ENCODE assay signal across 25 cellular contexts in genomic region chr13:58238972-58239773, GRCh38.
DNase-seq lines count a peak whose midpoint lies in the region; ATAC-seq and TF ChIP-seq lines count a peak whose summit lies in the region.
"Had no signal": no experiment of that assay in that cellular context is flagged by ENCODE, and none has a peak within 500 bp of the region (broad histone marks: within the 10 kb centered on the region; RNA-seq: fewer than 3 reads in every experiment).

No MANE protein-coding gene starts in this region.

- H4K20me1 ChIP-seq in neural progenitor cell (ENCODE audit: low read depth): no peaks in the 10 kb centered on the region

- H3K4me3 ChIP-seq in heart left ventricle (peak overlapping the region in 3 of 12 donors; percentile 4 to 28 (median 10)), neural progenitor cell (no peak overlapping the region)
- H3K4me3 ChIP-seq: K562, MG63 had no signal

- DNase-seq in NCI-H510A treated with DMSO at 0.1 percent for 48 hours (lab: John Stamatoyannopoulos, UW) (peak; percentile 2), NCI-H510A (lab: John Stamatoyannopoulos, UW) (no peak), heart left ventricle (peak in 1 of 5 donors; percentile 35), neural progenitor cell (ENCODE audit: low spot score) (no peak), NCI-H2029 treated with DMSO at 0.1 percent for 48 hours (lab: John Stamatoyannopoulos, UW) (no peak)
- DNase-seq: 8988T; AML-193; C1 segment of cervical spinal cord; DMS53; GF-D8; H7; MG63; NCI-H1417; NCI-H1694 treated with DMSO at 0.1 percent for 48 hours; NCI-H2107; NCI-H2227 treated with DMSO at 0.1 percent for 48 hours; NCI-H524; NCI-H774; NK-92 treated with Interleukin-12 subunit alpha and Interleukin-12 subunit beta, amount 100 ng/mL, for 24 hours had no signal

- no peak overlapping the region for H3K27ac Mint-ChIP-seq in neural progenitor cell

- intact Hi-C loops in heart left ventricle (cut with DNase I): no loop called here

- H3K36me3 ChIP-seq in heart left ventricle (no peaks in the 10 kb centered on the region), neural progenitor cell (no peaks in the 10 kb centered on the region)
- H3K36me3 ChIP-seq: MG63 had no signal

- WGBS in heart left ventricle, 4 donors: 73 to 86% (median 75%) methylated on average over 8 to 10 of the region's 10 CpGs

- H3K27me3 ChIP-seq in heart left ventricle: no peaks in the 10 kb centered on the region
- no peaks in the 10 kb centered on the region for H3K27me3 ChIP-seq in neural progenitor cell
- H3K27me3 ChIP-seq: MG63 had no signal

- H3K36me3 Mint-ChIP-seq in neural progenitor cell: peaks cover 1% of the 10 kb centered on the region

- H3K9me3 ChIP-seq in heart left ventricle (peaks cover 0 to 7% (median 0%) of the 10 kb centered on the region in 12 donors), neural progenitor cell (ENCODE audit: low read depth) (no peaks in the 10 kb centered on the region)
- H3K9me3 ChIP-seq: MG63 had no signal

- ATAC-seq in heart left ventricle (peak; percentile 26 to 75 (median 58)), GM21360 (IDR thresholded peaks at IDR 0.05; ENCODE audit: unreplicated experiment) (no peak), HG03108 (IDR thresholded peaks at IDR 0.05; ENCODE audit: unreplicated experiment) (no peak)
- ATAC-seq: HepG2, K562, Panc1 had no signal

- H3K27me3 Mint-ChIP-seq in neural progenitor cell (ENCODE audit: insufficient read depth, low read depth): peaks cover 2% of the 10 kb centered on the region

- H3K4me1 ChIP-seq in heart left ventricle (no peaks in the 10 kb centered on the region), neural progenitor cell (no peaks in the 10 kb centered on the region)

- H2AFZ ChIP-seq in neural progenitor cell (replicated peaks): peak overlapping the region; percentile 81

- TF ChIP-seq CTCF in heart left ventricle (IDR thresholded peaks at IDR 0.05): peak in 1 of 12 donors; percentile 11
- TF ChIP-seq CTCF in neural progenitor cell (IDR thresholded peaks at IDR 0.05): no peak

- H3K79me2 ChIP-seq in neural progenitor cell (ENCODE audit: low read depth): no peaks in the 10 kb centered on the region

- H3F3A ChIP-seq in neural progenitor cell (ENCODE audit: low read depth): no peaks in the 10 kb centered on the region

- no peak for TF ChIP-seq POLR2A in heart left ventricle (IDR thresholded peaks at IDR 0.05)

- H3K9me3 Mint-ChIP-seq in neural progenitor cell: peaks cover 22% of the 10 kb centered on the region

- H3K4me2 ChIP-seq in neural progenitor cell: no peak overlapping the region

- H3K4me1 Mint-ChIP-seq in neural progenitor cell: no peaks in the 10 kb centered on the region

- no peak overlapping the region for H3K9ac ChIP-seq in neural progenitor cell

- H3K4me3 Mint-ChIP-seq in neural progenitor cell: no peak overlapping the region

- H3K27ac ChIP-seq in heart left ventricle: peak overlapping the region in 1 of 12 donors; percentile 39
- H3K27ac ChIP-seq in neural progenitor cell: no peak overlapping the region
- H3K27ac ChIP-seq: HL-60 had no signal

Comparison
In these comparisons a context has a peak if more than half of its experiments do, and no peak if none do; other contexts are left out.
1. ATAC-seq: peak in heart left ventricle (4 of 4); none in GM21360 (single experiment) and HG03108 (single experiment).